1 cellular context compared by ENCODE assay signal in genomic region chr1:93878889-93879586, GRCh38.
TF ChIP-seq lines count a peak whose summit lies in the region.

DNTTIP2 (minus strand) TSS chr1:93879206; CDS start chr1:93879148, 58 bp downstream.

TF ChIP-seq in WTC11, 78 proteins besides CTCF, POLR2A, EP300 and RAD21 (continued from another document):
- TF ChIP-seq AFF4 (CRISPR knock-in tag; IDR thresholded peaks at IDR 0.05; ENCODE audit: borderline replicate concordance) (no peak), HMGA2 (CRISPR knock-in tag; IDR thresholded peaks at IDR 0.05) (no peak), ZNF416 (CRISPR knock-in tag; IDR thresholded peaks at IDR 0.05) (no peak), IRF1 (CRISPR knock-in tag; IDR thresholded peaks at IDR 0.05) (0 out of 2 replicates have a peak, but pooled peaks have one; percentile 26), ELF4 (CRISPR knock-in tag; IDR thresholded peaks at IDR 0.05; ENCODE audit: low read depth) (no peak), PREB (CRISPR knock-in tag; IDR thresholded peaks at IDR 0.05; ENCODE audit: borderline replicate concordance) (no peak), USF1 (CRISPR knock-in tag; IDR thresholded peaks at IDR 0.05) (no peak; the same call in 1 of the 2 replicates), AR (CRISPR knock-in tag; IDR thresholded peaks at IDR 0.05) (peak; percentile 60; the same call in 1 of the 2 replicates), ZBTB21 (CRISPR knock-in tag; IDR thresholded peaks at IDR 0.05; ENCODE audit: borderline replicate concordance) (no peak), CDX4 (CRISPR knock-in tag; IDR thresholded peaks at IDR 0.05; ENCODE audit: borderline replicate concordance) (no peak), ATF2 (CRISPR knock-in tag; IDR thresholded peaks at IDR 0.05; ENCODE audit: borderline replicate concordance, low read depth) (no peak), MLX (CRISPR knock-in tag; IDR thresholded peaks at IDR 0.05) (no peak), PRDM15 (CRISPR knock-in tag; IDR thresholded peaks at IDR 0.05) (no peak), ZNF263 (CRISPR knock-in tag; IDR thresholded peaks at IDR 0.05; ENCODE audit: low read depth) (no peak), NR3C1 (CRISPR knock-in tag; conservative IDR thresholded peaks at IDR 0.05; ENCODE audit: low read depth) (no peak)
